ENCODE assay signal across 9 cellular contexts in genomic region chr7:47328392-47329319, GRCh38.
DNase-seq lines count a peak whose midpoint lies in the region; ATAC-seq and TF ChIP-seq lines count a peak whose summit lies in the region.
"Had no signal": no experiment of that assay in that cellular context is flagged by ENCODE, and none has a peak within 500 bp of the region (broad histone marks: within the 10 kb centered on the region; RNA-seq: fewer than 3 reads in every experiment).

No MANE protein-coding gene starts in this region.

- H3K27ac ChIP-seq in ACC112 (ENCODE audit: low read depth, low read length) = peak overlapping the region; percentile 51
- H3K27ac ChIP-seq in SK-N-MC = no peak overlapping the region
- H3K27ac ChIP-seq in osteoblast (ENCODE audit: low read depth, low read length) = peak overlapping the region; percentile 60

- peak; percentile 28 for ATAC-seq in Right ventricle myocardium superior (ENCODE audit: poor library complexity)
- no peak for ATAC-seq in GM19467 (IDR thresholded peaks at IDR 0.05; ENCODE audit: unreplicated experiment)
- ATAC-seq in GM21825 (IDR thresholded peaks at IDR 0.05; ENCODE audit: unreplicated experiment) = no peak
- ATAC-seq: T-helper 17 cell had no signal

- H3K4me3 ChIP-seq in ACC112 (ENCODE audit: low read depth, low read length) (peak overlapping the region; percentile 66), SK-N-MC (peak overlapping the region; percentile 45), osteoblast (ENCODE audit: insufficient read depth, low read length) (peak overlapping the region; percentile 45)

- H3K4me1 ChIP-seq in ACC112 (ENCODE audit: control insufficient read depth, insufficient read depth, low read length, unreplicated experiment) = peaks cover 37% of the 10 kb centered on the region
- H3K4me1 ChIP-seq in osteoblast (ENCODE audit: insufficient read depth, low read length) = peaks cover 38% of the 10 kb centered on the region

- no peak for DNase-seq in SK-N-MC (ENCODE audit: low read depth, low spot score)
- no peak for DNase-seq in Right ventricle myocardium superior
- DNase-seq in osteoblast (ENCODE audit: insufficient read length, low spot score, missing footprints) = peak; percentile 78
- no peak for DNase-seq in effector CD8-positive, alpha-beta T cell (lab: John Stamatoyannopoulos, UW)
- no peak for DNase-seq in medulla oblongata (ENCODE audit: extremely low spot score)
- DNase-seq: T-helper 17 cell had no signal

- no peaks in the 10 kb centered on the region for H3K9me3 ChIP-seq in SK-N-MC (ENCODE audit: low read depth, low read length)
- H3K9me3 ChIP-seq in osteoblast (ENCODE audit: low read depth, low read length) = no peaks in the 10 kb centered on the region

- TF ChIP-seq CTCF in osteoblast (IDR thresholded peaks at IDR 0.05; ENCODE audit: extremely low read depth, low read depth, low read length) = no peak

- intact Hi-C loops in Right ventricle myocardium superior (cut with DNase I) = no loop called here

- H4K20me1 ChIP-seq in osteoblast (ENCODE audit: insufficient read depth, low read length) = peaks cover 37% of the 10 kb centered on the region

- H3K4me2 ChIP-seq in osteoblast (ENCODE audit: insufficient read depth, low read length) = peak overlapping the region; percentile 68

- peaks cover 3% of the 10 kb centered on the region; the same call in 1 of the 2 replicates for H3K36me3 ChIP-seq in ACC112 (ENCODE audit: insufficient read depth, low read length)
- no peaks in the 10 kb centered on the region for H3K36me3 ChIP-seq in SK-N-MC (ENCODE audit: insufficient read depth, low read length)
- peaks cover 14% of the 10 kb centered on the region for H3K36me3 ChIP-seq in osteoblast (ENCODE audit: insufficient read depth, low read length)

- no peaks in the 10 kb centered on the region for H3K27me3 ChIP-seq in ACC112 (ENCODE audit: insufficient read depth, low read length)
- no peaks in the 10 kb centered on the region for H3K27me3 ChIP-seq in osteoblast (ENCODE audit: insufficient read depth, low read length)

- no peak overlapping the region for H3K9ac ChIP-seq in SK-N-MC (ENCODE audit: insufficient read length)

- H2AFZ ChIP-seq in ACC112 (ENCODE audit: low read length, unreplicated experiment) (peak overlapping the region; percentile 14), osteoblast (ENCODE audit: low read length) (no peak overlapping the region)

- H3K79me2 ChIP-seq in ACC112 (ENCODE audit: control insufficient read depth, insufficient read depth, low read length, unreplicated experiment) (no peaks in the 10 kb centered on the region), osteoblast (ENCODE audit: insufficient read depth, low read length) (peaks cover 11% of the 10 kb centered on the region)
